4 cellular contexts compared by ENCODE assay signal in the genomic region with DNA sequence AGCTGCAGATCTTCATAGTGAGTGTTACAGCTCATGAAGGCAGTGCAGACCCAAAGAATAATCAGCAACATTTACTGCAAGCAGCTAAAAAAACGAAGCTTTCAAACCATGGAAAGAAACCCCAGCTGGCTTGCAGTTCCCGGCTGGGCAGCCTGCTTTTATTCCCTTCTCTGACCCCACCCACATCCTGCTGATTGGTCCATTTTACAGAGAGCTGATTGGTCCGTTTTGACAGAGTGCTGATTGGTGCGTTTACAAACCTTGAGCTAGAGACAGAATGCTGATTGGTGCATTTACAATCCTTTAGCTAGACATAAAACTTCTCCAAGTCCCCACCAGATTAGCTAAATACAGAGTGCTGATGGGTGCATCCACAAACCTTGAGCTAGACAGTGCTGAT. TPM values are rescaled to one million over a fixed set of nuclear protein-coding genes. Genes with fewer than 3 reads are reported as not detected.
"Had no signal": no experiment of that assay in that cellular context is flagged by ENCODE, and none has a peak within 500 bp of the region (broad histone marks: within the 10 kb centered on the region; RNA-seq: fewer than 3 reads in every experiment).

No MANE protein-coding gene starts in this region.

RNA-seq across cellular contexts. Expression of a gene that starts 12.0 kb away (rescaled TPM):
- total RNA-seq: HT-29, HT1080, IMR-90 had no signal
- polyA plus RNA-seq: IgD-negative memory B cell, IMR-90 had no signal

RNA-seq across cellular contexts. Expression of a gene that starts 25.0 kb away (rescaled TPM):
- total RNA-seq: HT-29, HT1080 had no signal
- polyA plus RNA-seq: IgD-negative memory B cell had no signal
